Comparison of ENCODE assay signal across 12 cellular contexts in genomic region chr6:127204278-127204677, GRCh38.
"Had no signal": no experiment of that assay in that cellular context is flagged by ENCODE, and none has a peak within 500 bp of the region (broad histone marks: within the 10 kb centered on the region; RNA-seq: fewer than 3 reads in every experiment).

No MANE protein-coding gene starts in this region.

- H3K36me3 ChIP-seq: esophagus squamous epithelium, sigmoid colon had no signal

- H2AFZ ChIP-seq: hepatocyte had no signal

- ATAC-seq: effector memory CD8-positive, alpha-beta T cell; stimulated activated naive B cell treated with anti-CD40 and anti-IgM and Interleukin-4, amounts not matched to agents 10 μg/mL and 1 μg/mL and 100 μg/mL, for 72 hours had no signal

- H3K27me3 ChIP-seq: esophagus squamous epithelium, hepatocyte, sigmoid colon had no signal

- H3K4me2 ChIP-seq: hepatocyte had no signal

- H3K4me3 ChIP-seq: esophagus squamous epithelium, hepatocyte, sigmoid colon had no signal

- H3K4me1 ChIP-seq: esophagus squamous epithelium, sigmoid colon had no signal

- H3K9me3 ChIP-seq: esophagus squamous epithelium, sigmoid colon had no signal

- DNase-seq: activated CD4-positive, CD25-positive, alpha-beta regulatory T cell treated with anti-CD3 and anti-CD28 coated beads, Interleukin-2, amount 50 U/mL, for 72 hours; activated gamma-delta T cell; amniotic stem cell; effector memory CD8-positive, alpha-beta T cell; esophagus squamous epithelium; nephron progenitor cell; occipital lobe; posterior cingulate gyrus; sigmoid colon; stimulated activated naive B cell treated with anti-CD40 and anti-IgM and Interleukin-4, amounts not matched to agents 10 μg/mL and 1 μg/mL and 100 μg/mL, for 72 hours had no signal

- H3K79me2 ChIP-seq: hepatocyte had no signal

- H3K27ac ChIP-seq: esophagus squamous epithelium, hepatocyte, sigmoid colon, VCaP had no signal
